ENCODE assay signal across 13 cellular contexts in genomic region chr11:110453684-110454354, GRCh38. TPM values are rescaled to one million over a fixed set of nuclear protein-coding genes. Genes with fewer than 3 reads are reported as not detected.
DNase-seq lines count a peak whose midpoint lies in the region; ATAC-seq and TF ChIP-seq lines count a peak whose summit lies in the region.
"Had no signal": no experiment of that assay in that cellular context is flagged by ENCODE, and none has a peak within 500 bp of the region (broad histone marks: within the 10 kb centered on the region; RNA-seq: fewer than 3 reads in every experiment).

No MANE protein-coding gene starts in this region.

- DNase-seq in GM10266 (ENCODE audit: extremely low spot score) = peak; percentile 32
- DNase-seq in stomach = no peak
- no peak for DNase-seq in Calu3
- no peak for DNase-seq in SW 1271 (lab: John Stamatoyannopoulos, UW)
- DNase-seq in gastrocnemius medialis = no peak
- DNase-seq: activated CD4-positive, CD25-positive, alpha-beta regulatory T cell treated with anti-CD3 and anti-CD28 coated beads, Interleukin-2, amount 50 U/mL, for 72 hours; NCI-H2107; stimulated activated CD4-positive, alpha-beta T cell treated with anti-CD3 and anti-CD28 coated beads, Interleukin-1b, Interleukin-23, amount 100 ng/mL, for 48 hours; tibial artery had no signal

- TF ChIP-seq CTCF in GM10266 (IDR thresholded peaks at IDR 0.05; ENCODE audit: control insufficient read depth, insufficient read depth, low read depth, missing control alignments) = no peak
- TF ChIP-seq CTCF in stomach (IDR thresholded peaks at IDR 0.05) = no peak
- TF ChIP-seq CTCF in Calu3 (IDR thresholded peaks at IDR 0.05; ENCODE audit: unreplicated experiment) = no peak
- TF ChIP-seq CTCF in gastrocnemius medialis (IDR thresholded peaks at IDR 0.05 in 4 of 5, conservative IDR thresholded peaks at IDR 0.05 in 1 of 5) = no peak

- CTCF ChIA-PET in Calu3 (lab: Charles Lee) = no interaction called here

- 64 to 77% (median 73%) methylated on average over 5 of the region's 5 CpGs for WGBS in stomach, 5 donors

- TF ChIP-seq POLR2A in stomach (IDR thresholded peaks at IDR 0.05) (no peak), gastrocnemius medialis (IDR thresholded peaks at IDR 0.05) (no peak)

- intact Hi-C loops in stomach (cut with DNase I; ENCODE audit: low total_unique reads) (no loop called here), Calu3 (cut with micrococcal nuclease; ENCODE audit: unreplicated experiment) (no loop called here), gastrocnemius medialis (cut with DNase I; ENCODE audit: low total_unique reads) (no loop called here)

- TF ChIP-seq EP300 in stomach (IDR thresholded peaks at IDR 0.05) = no peak

- H3K4me3 Mint-ChIP-seq in Calu3 (ENCODE audit: low read depth, unreplicated experiment) = no peak overlapping the region

- no peaks in the 10 kb centered on the region for H3K9me3 Mint-ChIP-seq in Calu3 (ENCODE audit: low read depth, unreplicated experiment)

- H3K36me3 ChIP-seq in stomach (peaks cover 2 to 16% (median 14%) of the 10 kb centered on the region in 4 donors), gastrocnemius medialis (no peaks in the 10 kb centered on the region)

- H3K4me1 ChIP-seq in stomach (peaks cover 0 to 19% (median 2%) of the 10 kb centered on the region in 4 donors), gastrocnemius medialis (peaks cover 0 to 1% of the 10 kb centered on the region in 2 donors)

- in situ Hi-C loops in gastrocnemius medialis (cut with MboI; ENCODE audit: low sequenced_read_pairs in 4 of 4) = loop anchor here in 2 of 4 donors (10.0 to 25.0 kb wide), 2 partner anchors 781 to 783 kb away; partner anchors contain the start of gene POU2AF2 (in 1 of the 2)

- no peaks in the 10 kb centered on the region for H3K36me3 Mint-ChIP-seq in Calu3 (ENCODE audit: insufficient read depth, unreplicated experiment)

- H3K9me3 ChIP-seq in stomach (no peaks in the 10 kb centered on the region), gastrocnemius medialis (no peaks in the 10 kb centered on the region)
- H3K9me3 ChIP-seq: tibial artery had no signal

- H3K27ac ChIP-seq in stomach = no peak overlapping the region
- H3K27ac ChIP-seq in gastrocnemius medialis = no peak overlapping the region
- H3K27ac ChIP-seq: epithelial cell of prostate, tibial artery had no signal

- H3K27me3 ChIP-seq in stomach (no peaks in the 10 kb centered on the region), gastrocnemius medialis (no peaks in the 10 kb centered on the region)
- H3K27me3 ChIP-seq: tibial artery had no signal

- no peak overlapping the region for H3K27ac Mint-ChIP-seq in Calu3 (ENCODE audit: unreplicated experiment)

- no peaks in the 10 kb centered on the region for H3K27me3 Mint-ChIP-seq in Calu3 (ENCODE audit: unreplicated experiment)

- BruUV-seq in Calu3 (replicated peaks; lab: Mats Ljungman, UMichigan) = no TSS peak

- H3K4me3 ChIP-seq in stomach = no peak overlapping the region
- H3K4me3 ChIP-seq in gastrocnemius medialis = no peak overlapping the region
- H3K4me3 ChIP-seq: tibial artery had no signal

- no peaks in the 10 kb centered on the region for H3K4me1 Mint-ChIP-seq in Calu3 (ENCODE audit: low read depth, unreplicated experiment)

- ATAC-seq in GM19035 (IDR thresholded peaks at IDR 0.05; ENCODE audit: unreplicated experiment) (peak; percentile 90), HG02678 (IDR thresholded peaks at IDR 0.05; ENCODE audit: unreplicated experiment) (peak; percentile 87), HG03521 (IDR thresholded peaks at IDR 0.05; ENCODE audit: unreplicated experiment) (peak; percentile 85), gastrocnemius medialis (no peak)

RNA-seq across cellular contexts. Expression of gene FDX1, which starts 24.1 kb away (rescaled TPM):
- total RNA-seq in stomach (10 to 100 TPM in 4 of 5 donors, under 1 TPM in 1; 0.58 to 78.8 (median 23.5) TPM), Calu3 (2022) (9.1 and 10.2 TPM in 2 replicates), gastrocnemius medialis (10 to 100 TPM; 13.3 to 25.0 (median 21.3) TPM)
- 10 to 100 TPM; 11.2 to 23.4 (median 18.3) TPM for polyA plus RNA-seq in stomach

Comparison
In these comparisons a context has a peak if more than half of its experiments do, and no peak if none do; other contexts are left out.
1. ATAC-seq: peak in GM19035 (single experiment), HG02678 (single experiment) and HG03521 (single experiment); none in gastrocnemius medialis (0 of 2).